In genomic region chr1:203206116-203206687, GRCh38 we compare ENCODE assay signal across 14 cellular contexts. TPM values are rescaled to one million over a fixed set of nuclear protein-coding genes. Genes with fewer than 3 reads are reported as not detected.
"Had no signal": no experiment of that assay in that cellular context is flagged by ENCODE, and none has a peak within 500 bp of the region (broad histone marks: within the 10 kb centered on the region; RNA-seq: fewer than 3 reads in every experiment).

No MANE protein-coding gene starts in this region.

- H3K27ac ChIP-seq: esophagus squamous epithelium, foreskin keratinocyte, transverse colon had no signal

- H3K4me3 ChIP-seq: esophagus squamous epithelium, transverse colon had no signal

- H3K36me3 ChIP-seq: esophagus squamous epithelium, transverse colon had no signal

- H3K4me1 ChIP-seq: foreskin keratinocyte had no signal

- DNase-seq: activated CD4-positive, alpha-beta T cell treated with anti-CD3 and anti-CD28 coated beads, Interleukin-2, amount 50 U/mL, for 48 hours; activated CD4-positive, CD25-positive, alpha-beta regulatory T cell treated with anti-CD3 and anti-CD28 coated beads, Interleukin-2, amount 50 U/mL, for 72 hours; activated CD8-positive, alpha-beta memory T cell treated with anti-CD3 and anti-CD28 coated beads, Interleukin-2, amount 10 ng/mL, durations not matched to agents 7 days and 5 days; activated gamma-delta T cell; activated T-cell treated with anti-CD3 and anti-CD28 coated beads, Interleukin-2, amount 50 U/mL, for 24 hours; esophagus squamous epithelium; foreskin keratinocyte; small intestine; transverse colon had no signal

- H3K9me3 ChIP-seq: esophagus squamous epithelium, transverse colon had no signal

- H3K27me3 ChIP-seq: esophagus squamous epithelium, transverse colon had no signal

RNA-seq across cellular contexts. Expression of gene CHI3L1, which starts 19.7 kb away (rescaled TPM):
- total RNA-seq: activated CD8-positive, alpha-beta memory T cell treated with anti-CD3 and anti-CD28 coated beads, Interleukin-2, amount 10 ng/mL, durations not matched to agents 7 days and 5 days; foreskin keratinocyte; lung microvascular endothelial cell; neural crest cell; osteocyte had no signal
- polyA plus RNA-seq: foreskin keratinocyte had no signal

RNA-seq across cellular contexts. Expression of gene CHIT1, which starts 23.3 kb away (rescaled TPM):
- total RNA-seq: foreskin keratinocyte, lung microvascular endothelial cell, neural crest cell, osteocyte had no signal
- polyA plus RNA-seq: foreskin keratinocyte had no signal

RNA-seq across cellular contexts. Expression of gene MYBPH, which starts 30.6 kb away (rescaled TPM):
- total RNA-seq: activated CD8-positive, alpha-beta memory T cell treated with anti-CD3 and anti-CD28 coated beads, Interleukin-2, amount 10 ng/mL, durations not matched to agents 7 days and 5 days; bronchial epithelial cell; esophagus squamous epithelium; foreskin keratinocyte; lung microvascular endothelial cell; neural crest cell; osteocyte; subcutaneous adipose tissue; transverse colon had no signal
- polyA plus RNA-seq: foreskin keratinocyte, small intestine had no signal
